ENCODE assay signal across 14 cellular contexts in genomic region chr14:75499084-75499875, GRCh38.
DNase-seq lines count a peak whose midpoint lies in the region; ATAC-seq lines count a peak whose summit lies in the region.
"Had no signal": no experiment of that assay in that cellular context is flagged by ENCODE, and none has a peak within 500 bp of the region (broad histone marks: within the 10 kb centered on the region; RNA-seq: fewer than 3 reads in every experiment).

No MANE protein-coding gene starts in this region.

- H3K27ac Mint-ChIP-seq in activated T-cell treated with anti-CD3 and anti-CD28 coated beads, Interleukin-2, amount 50 U/mL, for 24 hours, result peak overlapping the region; percentile 53
- peak overlapping the region; percentile 85 for H3K27ac Mint-ChIP-seq in stimulated activated memory B cell treated with anti-CD40 and anti-IgM and Interleukin-4, amounts not matched to agents 10 μg/mL and 1 μg/mL and 100 μg/mL, for 72 hours
- H3K27ac Mint-ChIP-seq: T-helper 17 cell had no signal

- H3K4me1 Mint-ChIP-seq in activated T-cell treated with anti-CD3 and anti-CD28 coated beads, Interleukin-2, amount 50 U/mL, for 24 hours (ENCODE audit: low read depth), result peaks cover 45% of the 10 kb centered on the region
- peaks cover 52% of the 10 kb centered on the region for H3K4me1 Mint-ChIP-seq in stimulated activated memory B cell treated with anti-CD40 and anti-IgM and Interleukin-4, amounts not matched to agents 10 μg/mL and 1 μg/mL and 100 μg/mL, for 72 hours

- H3K9me3 Mint-ChIP-seq in activated T-cell treated with anti-CD3 and anti-CD28 coated beads, Interleukin-2, amount 50 U/mL, for 24 hours, result peaks cover 6% of the 10 kb centered on the region
- H3K9me3 Mint-ChIP-seq in stimulated activated memory B cell treated with anti-CD40 and anti-IgM and Interleukin-4, amounts not matched to agents 10 μg/mL and 1 μg/mL and 100 μg/mL, for 72 hours, result no peaks in the 10 kb centered on the region

- H3K4me3 Mint-ChIP-seq in activated T-cell treated with anti-CD3 and anti-CD28 coated beads, Interleukin-2, amount 50 U/mL, for 24 hours, result no peak overlapping the region
- peak overlapping the region; percentile 22 for H3K4me3 Mint-ChIP-seq in stimulated activated memory B cell treated with anti-CD40 and anti-IgM and Interleukin-4, amounts not matched to agents 10 μg/mL and 1 μg/mL and 100 μg/mL, for 72 hours
- H3K4me3 Mint-ChIP-seq: T-helper 17 cell had no signal

- H3K27me3 Mint-ChIP-seq in activated T-cell treated with anti-CD3 and anti-CD28 coated beads, Interleukin-2, amount 50 U/mL, for 24 hours, result no peaks in the 10 kb centered on the region
- H3K27me3 Mint-ChIP-seq in stimulated activated memory B cell treated with anti-CD40 and anti-IgM and Interleukin-4, amounts not matched to agents 10 μg/mL and 1 μg/mL and 100 μg/mL, for 72 hours, result no peaks in the 10 kb centered on the region

- ATAC-seq in GM21737 (IDR thresholded peaks at IDR 0.05; ENCODE audit: unreplicated experiment) (peak; percentile 59), HG03521 (IDR thresholded peaks at IDR 0.05; ENCODE audit: unreplicated experiment) (peak; percentile 51)
- ATAC-seq in stimulated activated memory B cell treated with anti-CD40 and anti-IgM and Interleukin-4, amounts not matched to agents 10 μg/mL and 1 μg/mL and 100 μg/mL, for 72 hours, result peak; percentile 86
- ATAC-seq: T-helper 17 cell had no signal

- DNase-seq in activated T-cell treated with anti-CD3 and anti-CD28 coated beads, Interleukin-2, amount 50 U/mL, for 24 hours, result no peak
- no peak for DNase-seq in activated T-cell treated with anti-CD3 and anti-CD28 coated beads, Interleukin-2, amount 50 U/mL, for 1 hour
- DNase-seq in middle frontal gyrus (ENCODE audit: extremely low spot score, low spot score), result no peak
- no peak for DNase-seq in NCI-H2171 (lab: John Stamatoyannopoulos, UW)
- DNase-seq in CD1c-positive myeloid dendritic cell (ENCODE audit: extremely low spot score), result no peak
- DNase-seq: ACHN; activated naive CD4-positive, alpha-beta T cell; Karpas-422; NCI-H774; stimulated activated naive CD4-positive, alpha-beta T cell treated with Interleukin-2 at 50 U/mL for 16 hours; T-helper 17 cell had no signal

- H3K36me3 Mint-ChIP-seq in activated T-cell treated with anti-CD3 and anti-CD28 coated beads, Interleukin-2, amount 50 U/mL, for 24 hours (ENCODE audit: low read depth), result no peaks in the 10 kb centered on the region
- no peaks in the 10 kb centered on the region for H3K36me3 Mint-ChIP-seq in stimulated activated memory B cell treated with anti-CD40 and anti-IgM and Interleukin-4, amounts not matched to agents 10 μg/mL and 1 μg/mL and 100 μg/mL, for 72 hours
